ENCODE assay signal across 2 cellular contexts in genomic region chr7:29995652-29996051, GRCh38.
TF ChIP-seq lines count a peak whose summit lies in the region.

No MANE protein-coding gene starts in this region.

TF ChIP-seq in A549, 52 proteins besides CTCF, POLR2A, EP300 and RAD21:
- no peak for TF ChIP-seq EHF (CRISPR knock-in tag; IDR thresholded peaks at IDR 0.05)
- TF ChIP-seq CBX2 (IDR thresholded peaks at IDR 0.05; ENCODE audit: borderline replicate concordance, low read depth) = no peak
- no peak for TF ChIP-seq NFE2L2 (conservative IDR thresholded peaks at IDR 0.05; ENCODE audit: low read length)
- no peak for TF ChIP-seq CBX8 (IDR thresholded peaks at IDR 0.05)
- TF ChIP-seq KDM5A (IDR thresholded peaks at IDR 0.05) = no peak
- TF ChIP-seq PBX3 (IDR thresholded peaks at IDR 0.05) = no peak
- no peak for TF ChIP-seq MYC (IDR thresholded peaks at IDR 0.05; ENCODE audit: borderline replicate concordance, low read length)

TF ChIP-seq in IMR-90, 13 proteins besides CTCF, POLR2A, EP300 and RAD21:
- TF ChIP-seq MXI1 (IDR thresholded peaks at IDR 0.05; ENCODE audit: borderline replicate concordance, low read depth, low read length) (no peak), MAZ (IDR thresholded peaks at IDR 0.05; ENCODE audit: borderline replicate concordance, low read depth, low read length) (no peak), NFE2L2 (IDR thresholded peaks at IDR 0.05; ENCODE audit: low read depth, low read length) (no peak), RFX5 (IDR thresholded peaks at IDR 0.05; ENCODE audit: low read depth, low read length) (no peak), BHLHE40 (IDR thresholded peaks at IDR 0.05; ENCODE audit: low read depth, low read length) (no peak), CEBPB (IDR thresholded peaks at IDR 0.05; ENCODE audit: low read depth, low read length) (no peak), FOS (IDR thresholded peaks at IDR 0.05; ENCODE audit: low read depth, low read length) (no peak), ELK1 (IDR thresholded peaks at IDR 0.05; ENCODE audit: borderline replicate concordance, low read depth, low read length) (no peak), SMC3 (IDR thresholded peaks at IDR 0.05; ENCODE audit: low read depth, low read length) (no peak), CHD1 (IDR thresholded peaks at IDR 0.05; ENCODE audit: low read depth, low read length) (no peak), MAFK (IDR thresholded peaks at IDR 0.05; ENCODE audit: low read depth, low read length) (no peak), RCOR1 (IDR thresholded peaks at IDR 0.05; ENCODE audit: insufficient replicate concordance, low read length) (no peak), USF2 (IDR thresholded peaks at IDR 0.05; ENCODE audit: low read depth, low read length) (no peak)
